Comparison of ENCODE assay signal across 1 cellular context in the genomic region with DNA sequence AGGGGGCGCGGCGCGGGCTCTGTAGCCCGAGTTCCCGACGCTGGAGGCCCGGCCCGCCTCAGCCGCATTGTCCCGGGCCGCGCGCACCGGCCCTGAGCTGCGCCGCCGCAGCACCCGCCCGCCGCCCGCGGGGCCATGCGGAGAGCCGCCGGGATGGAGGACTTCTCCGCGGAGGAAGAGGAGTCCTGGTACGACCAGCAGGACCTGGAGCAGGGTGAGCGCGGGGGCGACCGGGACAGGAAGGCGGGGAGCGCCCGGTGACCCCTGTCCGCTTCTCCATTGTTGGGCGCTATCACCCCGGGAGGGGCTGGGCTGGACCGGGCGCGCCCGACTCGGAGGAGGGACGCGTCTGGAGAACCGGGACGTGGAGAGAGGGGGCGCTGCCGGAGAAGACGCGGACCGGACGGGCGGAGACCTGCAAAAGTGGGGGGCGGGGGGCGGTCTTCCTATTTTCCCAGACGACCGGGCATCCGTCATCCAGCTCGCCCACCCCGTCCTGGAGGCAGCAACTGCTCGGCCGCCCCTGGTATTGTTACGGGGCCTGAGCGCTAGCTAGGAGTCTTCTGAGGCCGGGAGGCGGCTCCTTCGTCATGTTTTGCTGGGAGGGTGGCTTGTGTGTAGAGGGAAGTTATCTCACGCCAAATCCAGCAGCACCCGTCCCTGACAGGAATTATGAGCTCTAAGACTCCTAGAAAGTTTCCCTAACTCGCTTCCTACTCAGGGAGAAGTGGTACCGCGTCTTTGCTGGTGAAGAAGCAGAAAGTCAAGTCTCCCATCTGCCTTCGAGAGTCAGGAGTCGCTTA.
TF ChIP-seq lines count a peak whose summit lies in the region.

No MANE protein-coding gene starts in this region.

TF ChIP-seq in HepG2, 621 proteins besides CTCF, POLR2A, EP300 and RAD21 (continued from another document and continues in another):
- TF ChIP-seq, protein P1, sequence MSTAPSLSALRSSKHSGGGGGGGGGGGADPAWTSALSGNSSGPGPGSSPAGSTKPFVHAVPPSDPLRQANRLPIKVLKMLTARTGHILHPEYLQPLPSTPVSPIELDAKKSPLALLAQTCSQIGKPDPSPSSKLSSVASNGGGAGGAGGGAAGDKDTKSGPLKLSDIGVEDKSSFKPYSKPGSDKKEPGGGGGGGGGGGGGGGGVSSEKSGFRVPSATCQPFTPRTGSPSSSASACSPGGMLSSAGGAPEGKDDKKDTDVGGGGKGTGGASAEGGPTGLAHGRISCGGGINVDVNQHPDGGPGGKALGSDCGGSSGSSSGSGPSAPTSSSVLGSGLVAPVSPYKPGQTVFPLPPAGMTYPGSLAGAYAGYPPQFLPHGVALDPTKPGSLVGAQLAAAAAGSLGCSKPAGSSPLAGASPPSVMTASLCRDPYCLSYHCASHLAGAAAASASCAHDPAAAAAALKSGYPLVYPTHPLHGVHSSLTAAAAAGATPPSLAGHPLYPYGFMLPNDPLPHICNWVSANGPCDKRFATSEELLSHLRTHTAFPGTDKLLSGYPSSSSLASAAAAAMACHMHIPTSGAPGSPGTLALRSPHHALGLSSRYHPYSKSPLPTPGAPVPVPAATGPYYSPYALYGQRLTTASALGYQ (CRISPR knock-in tag; IDR thresholded peaks at IDR 0.05) = no peak
- no peak for TF ChIP-seq GZF1 (CRISPR knock-in tag; IDR thresholded peaks at IDR 0.05)
- TF ChIP-seq TCF7 (IDR thresholded peaks at IDR 0.05; ENCODE audit: low read depth) = no peak
- TF ChIP-seq KLF12 (CRISPR knock-in tag; IDR thresholded peaks at IDR 0.05; ENCODE audit: borderline replicate concordance) = 0 out of 2 replicates have a peak, but pooled peaks have one; percentile 21
- no peak for TF ChIP-seq ZNF256 (CRISPR knock-in tag; conservative IDR thresholded peaks at IDR 0.05)
- TF ChIP-seq RORA (CRISPR knock-in tag; IDR thresholded peaks at IDR 0.05) = no peak
- TF ChIP-seq POGZ (CRISPR knock-in tag; IDR thresholded peaks at IDR 0.05) = no peak
- TF ChIP-seq, protein P2, sequence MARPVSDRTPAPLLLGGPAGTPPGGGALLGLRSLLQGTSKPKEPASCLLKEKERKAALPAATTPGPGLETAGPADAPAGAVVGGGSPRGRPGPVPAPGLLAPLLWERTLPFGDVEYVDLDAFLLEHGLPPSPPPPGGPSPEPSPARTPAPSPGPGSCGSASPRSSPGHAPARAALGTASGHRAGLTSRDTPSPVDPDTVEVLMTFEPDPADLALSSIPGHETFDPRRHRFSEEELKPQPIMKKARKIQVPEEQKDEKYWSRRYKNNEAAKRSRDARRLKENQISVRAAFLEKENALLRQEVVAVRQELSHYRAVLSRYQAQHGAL (CRISPR knock-in tag; IDR thresholded peaks at IDR 0.05; ENCODE audit: not compliant biosample characterization) = no peak
- TF ChIP-seq, protein P3, sequence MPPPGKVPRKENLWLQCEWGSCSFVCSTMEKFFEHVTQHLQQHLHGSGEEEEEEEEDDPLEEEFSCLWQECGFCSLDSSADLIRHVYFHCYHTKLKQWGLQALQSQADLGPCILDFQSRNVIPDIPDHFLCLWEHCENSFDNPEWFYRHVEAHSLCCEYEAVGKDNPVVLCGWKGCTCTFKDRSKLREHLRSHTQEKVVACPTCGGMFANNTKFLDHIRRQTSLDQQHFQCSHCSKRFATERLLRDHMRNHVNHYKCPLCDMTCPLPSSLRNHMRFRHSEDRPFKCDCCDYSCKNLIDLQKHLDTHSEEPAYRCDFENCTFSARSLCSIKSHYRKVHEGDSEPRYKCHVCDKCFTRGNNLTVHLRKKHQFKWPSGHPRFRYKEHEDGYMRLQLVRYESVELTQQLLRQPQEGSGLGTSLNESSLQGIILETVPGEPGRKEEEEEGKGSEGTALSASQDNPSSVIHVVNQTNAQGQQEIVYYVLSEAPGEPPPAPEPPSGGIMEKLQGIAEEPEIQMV (CRISPR knock-in tag; IDR thresholded peaks at IDR 0.05; ENCODE audit: low read depth) = no peak
- TF ChIP-seq ZBTB8A (CRISPR knock-in tag; IDR thresholded peaks at IDR 0.05; ENCODE audit: borderline replicate concordance, low read depth) = no peak
- no peak for TF ChIP-seq SSRP1 (CRISPR knock-in tag; IDR thresholded peaks at IDR 0.05)
- TF ChIP-seq, protein P4, sequence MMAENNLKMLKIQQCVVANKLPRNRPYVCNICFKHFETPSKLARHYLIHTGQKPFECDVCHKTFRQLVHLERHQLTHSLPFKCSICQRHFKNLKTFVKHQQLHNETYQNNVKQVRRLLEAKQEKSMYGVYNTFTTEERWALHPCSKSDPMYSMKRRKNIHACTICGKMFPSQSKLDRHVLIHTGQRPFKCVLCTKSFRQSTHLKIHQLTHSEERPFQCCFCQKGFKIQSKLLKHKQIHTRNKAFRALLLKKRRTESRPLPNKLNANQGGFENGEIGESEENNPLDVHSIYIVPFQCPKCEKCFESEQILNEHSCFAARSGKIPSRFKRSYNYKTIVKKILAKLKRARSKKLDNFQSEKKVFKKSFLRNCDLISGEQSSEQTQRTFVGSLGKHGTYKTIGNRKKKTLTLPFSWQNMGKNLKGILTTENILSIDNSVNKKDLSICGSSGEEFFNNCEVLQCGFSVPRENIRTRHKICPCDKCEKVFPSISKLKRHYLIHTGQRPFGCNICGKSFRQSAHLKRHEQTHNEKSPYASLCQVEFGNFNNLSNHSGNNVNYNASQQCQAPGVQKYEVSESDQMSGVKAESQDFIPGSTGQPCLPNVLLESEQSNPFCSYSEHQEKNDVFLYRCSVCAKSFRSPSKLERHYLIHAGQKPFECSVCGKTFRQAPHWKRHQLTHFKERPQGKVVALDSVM (CRISPR knock-in tag; IDR thresholded peaks at IDR 0.05) = 0 out of 2 replicates have a peak, but pooled peaks have one; percentile 19
- no peak for TF ChIP-seq ESRRA (CRISPR knock-in tag; IDR thresholded peaks at IDR 0.05; ENCODE audit: low read depth)
- no peak for TF ChIP-seq ZNF138 (CRISPR knock-in tag; IDR thresholded peaks at IDR 0.05; ENCODE audit: low read depth)
- no peak for TF ChIP-seq SOX6 (IDR thresholded peaks at IDR 0.05)
- TF ChIP-seq SOX6 (CRISPR knock-in tag; IDR thresholded peaks at IDR 0.05) = no peak
- peak; percentile 28; the same call in 1 of the 2 replicates for TF ChIP-seq ZNF556 (CRISPR knock-in tag; IDR thresholded peaks at IDR 0.05; ENCODE audit: borderline replicate concordance)
- TF ChIP-seq RXRB (CRISPR knock-in tag; IDR thresholded peaks at IDR 0.05; ENCODE audit: borderline replicate concordance) = 0 out of 2 replicates have a peak, but pooled peaks have one; percentile 17
- no peak for TF ChIP-seq KMT2B (CRISPR knock-in tag; IDR thresholded peaks at IDR 0.05)
- no peak for TF ChIP-seq ZNF3 (CRISPR knock-in tag; IDR thresholded peaks at IDR 0.05)
- no peak for TF ChIP-seq DMAP1 (CRISPR knock-in tag; IDR thresholded peaks at IDR 0.05)
- TF ChIP-seq ETV6 (CRISPR knock-in tag; conservative IDR thresholded peaks at IDR 0.05) = 0 out of 2 replicates have a peak, but pooled peaks have one; percentile 24
- TF ChIP-seq, protein P5, sequence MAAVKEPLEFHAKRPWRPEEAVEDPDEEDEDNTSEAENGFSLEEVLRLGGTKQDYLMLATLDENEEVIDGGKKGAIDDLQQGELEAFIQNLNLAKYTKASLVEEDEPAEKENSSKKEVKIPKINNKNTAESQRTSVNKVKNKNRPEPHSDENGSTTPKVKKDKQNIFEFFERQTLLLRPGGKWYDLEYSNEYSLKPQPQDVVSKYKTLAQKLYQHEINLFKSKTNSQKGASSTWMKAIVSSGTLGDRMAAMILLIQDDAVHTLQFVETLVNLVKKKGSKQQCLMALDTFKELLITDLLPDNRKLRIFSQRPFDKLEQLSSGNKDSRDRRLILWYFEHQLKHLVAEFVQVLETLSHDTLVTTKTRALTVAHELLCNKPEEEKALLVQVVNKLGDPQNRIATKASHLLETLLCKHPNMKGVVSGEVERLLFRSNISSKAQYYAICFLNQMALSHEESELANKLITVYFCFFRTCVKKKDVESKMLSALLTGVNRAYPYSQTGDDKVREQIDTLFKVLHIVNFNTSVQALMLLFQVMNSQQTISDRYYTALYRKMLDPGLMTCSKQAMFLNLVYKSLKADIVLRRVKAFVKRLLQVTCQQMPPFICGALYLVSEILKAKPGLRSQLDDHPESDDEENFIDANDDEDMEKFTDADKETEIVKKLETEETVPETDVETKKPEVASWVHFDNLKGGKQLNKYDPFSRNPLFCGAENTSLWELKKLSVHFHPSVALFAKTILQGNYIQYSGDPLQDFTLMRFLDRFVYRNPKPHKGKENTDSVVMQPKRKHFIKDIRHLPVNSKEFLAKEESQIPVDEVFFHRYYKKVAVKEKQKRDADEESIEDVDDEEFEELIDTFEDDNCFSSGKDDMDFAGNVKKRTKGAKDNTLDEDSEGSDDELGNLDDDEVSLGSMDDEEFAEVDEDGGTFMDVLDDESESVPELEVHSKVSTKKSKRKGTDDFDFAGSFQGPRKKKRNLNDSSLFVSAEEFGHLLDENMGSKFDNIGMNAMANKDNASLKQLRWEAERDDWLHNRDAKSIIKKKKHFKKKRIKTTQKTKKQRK (IDR thresholded peaks at IDR 0.05; ENCODE audit: low read length) = no peak
- TF ChIP-seq, protein P6, sequence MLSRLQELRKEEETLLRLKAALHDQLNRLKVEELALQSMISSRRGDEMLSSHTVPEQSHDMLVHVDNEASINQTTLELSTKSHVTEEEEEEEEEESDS (CRISPR knock-in tag; IDR thresholded peaks at IDR 0.05; ENCODE audit: borderline replicate concordance) = no peak
- no peak for TF ChIP-seq ZMYM3 (CRISPR knock-in tag; IDR thresholded peaks at IDR 0.05)
- TF ChIP-seq NCOA1 (CRISPR knock-in tag; IDR thresholded peaks at IDR 0.05) = no peak
- no peak; the same call in 1 of the 2 replicates for TF ChIP-seq ZNF788 (CRISPR knock-in tag; IDR thresholded peaks at IDR 0.05; ENCODE audit: borderline replicate concordance)
- TF ChIP-seq SMAD9 (CRISPR knock-in tag; IDR thresholded peaks at IDR 0.05) = no peak
- no peak for TF ChIP-seq ZNF564 (CRISPR knock-in tag; IDR thresholded peaks at IDR 0.05)
- no peak for TF ChIP-seq ZSCAN22 (CRISPR knock-in tag; IDR thresholded peaks at IDR 0.05)
- no peak for TF ChIP-seq HNF4A (CRISPR knock-in tag; IDR thresholded peaks at IDR 0.05)
- no peak for TF ChIP-seq ZNF282 (IDR thresholded peaks at IDR 0.05; ENCODE audit: partially characterized antibody)
- no peak for TF ChIP-seq EED (CRISPR knock-in tag; IDR thresholded peaks at IDR 0.05)
- TF ChIP-seq, protein P7, sequence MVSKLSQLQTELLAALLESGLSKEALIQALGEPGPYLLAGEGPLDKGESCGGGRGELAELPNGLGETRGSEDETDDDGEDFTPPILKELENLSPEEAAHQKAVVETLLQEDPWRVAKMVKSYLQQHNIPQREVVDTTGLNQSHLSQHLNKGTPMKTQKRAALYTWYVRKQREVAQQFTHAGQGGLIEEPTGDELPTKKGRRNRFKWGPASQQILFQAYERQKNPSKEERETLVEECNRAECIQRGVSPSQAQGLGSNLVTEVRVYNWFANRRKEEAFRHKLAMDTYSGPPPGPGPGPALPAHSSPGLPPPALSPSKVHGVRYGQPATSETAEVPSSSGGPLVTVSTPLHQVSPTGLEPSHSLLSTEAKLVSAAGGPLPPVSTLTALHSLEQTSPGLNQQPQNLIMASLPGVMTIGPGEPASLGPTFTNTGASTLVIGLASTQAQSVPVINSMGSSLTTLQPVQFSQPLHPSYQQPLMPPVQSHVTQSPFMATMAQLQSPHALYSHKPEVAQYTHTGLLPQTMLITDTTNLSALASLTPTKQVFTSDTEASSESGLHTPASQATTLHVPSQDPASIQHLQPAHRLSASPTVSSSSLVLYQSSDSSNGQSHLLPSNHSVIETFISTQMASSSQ (IDR thresholded peaks at IDR 0.05; ENCODE audit: low read depth) = no peak
- TF ChIP-seq, protein P7 (CRISPR knock-in tag; IDR thresholded peaks at IDR 0.05; ENCODE audit: borderline replicate concordance) = peak; percentile 12; the same call in 1 of the 2 replicates
- no peak for TF ChIP-seq SUZ12 (IDR thresholded peaks at IDR 0.05; ENCODE audit: low read depth, low read length)
- TF ChIP-seq ZNF644 (CRISPR knock-in tag; IDR thresholded peaks at IDR 0.05; ENCODE audit: low read depth) = no peak
- TF ChIP-seq ZNF670 (CRISPR knock-in tag; IDR thresholded peaks at IDR 0.05; ENCODE audit: borderline replicate concordance) = no peak
- TF ChIP-seq, protein P8, sequence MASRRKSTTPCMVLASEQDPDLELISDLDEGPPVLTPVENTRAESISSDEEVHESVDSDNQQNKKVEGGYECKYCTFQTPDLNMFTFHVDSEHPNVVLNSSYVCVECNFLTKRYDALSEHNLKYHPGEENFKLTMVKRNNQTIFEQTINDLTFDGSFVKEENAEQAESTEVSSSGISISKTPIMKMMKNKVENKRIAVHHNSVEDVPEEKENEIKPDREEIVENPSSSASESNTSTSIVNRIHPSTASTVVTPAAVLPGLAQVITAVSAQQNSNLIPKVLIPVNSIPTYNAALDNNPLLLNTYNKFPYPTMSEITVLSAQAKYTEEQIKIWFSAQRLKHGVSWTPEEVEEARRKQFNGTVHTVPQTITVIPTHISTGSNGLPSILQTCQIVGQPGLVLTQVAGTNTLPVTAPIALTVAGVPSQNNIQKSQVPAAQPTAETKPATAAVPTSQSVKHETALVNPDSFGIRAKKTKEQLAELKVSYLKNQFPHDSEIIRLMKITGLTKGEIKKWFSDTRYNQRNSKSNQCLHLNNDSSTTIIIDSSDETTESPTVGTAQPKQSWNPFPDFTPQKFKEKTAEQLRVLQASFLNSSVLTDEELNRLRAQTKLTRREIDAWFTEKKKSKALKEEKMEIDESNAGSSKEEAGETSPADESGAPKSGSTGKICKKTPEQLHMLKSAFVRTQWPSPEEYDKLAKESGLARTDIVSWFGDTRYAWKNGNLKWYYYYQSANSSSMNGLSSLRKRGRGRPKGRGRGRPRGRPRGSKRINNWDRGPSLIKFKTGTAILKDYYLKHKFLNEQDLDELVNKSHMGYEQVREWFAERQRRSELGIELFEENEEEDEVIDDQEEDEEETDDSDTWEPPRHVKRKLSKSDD (CRISPR knock-in tag; IDR thresholded peaks at IDR 0.05; ENCODE audit: low read depth) = no peak
- no peak for TF ChIP-seq NAIF1 (CRISPR knock-in tag; IDR thresholded peaks at IDR 0.05; ENCODE audit: borderline replicate concordance)
- TF ChIP-seq ZNF224 (CRISPR knock-in tag; IDR thresholded peaks at IDR 0.05) = no peak
- TF ChIP-seq ZNF878 (CRISPR knock-in tag; IDR thresholded peaks at IDR 0.05) = no peak
